ENCODE assay signal across 1 cellular context in the genomic region with DNA sequence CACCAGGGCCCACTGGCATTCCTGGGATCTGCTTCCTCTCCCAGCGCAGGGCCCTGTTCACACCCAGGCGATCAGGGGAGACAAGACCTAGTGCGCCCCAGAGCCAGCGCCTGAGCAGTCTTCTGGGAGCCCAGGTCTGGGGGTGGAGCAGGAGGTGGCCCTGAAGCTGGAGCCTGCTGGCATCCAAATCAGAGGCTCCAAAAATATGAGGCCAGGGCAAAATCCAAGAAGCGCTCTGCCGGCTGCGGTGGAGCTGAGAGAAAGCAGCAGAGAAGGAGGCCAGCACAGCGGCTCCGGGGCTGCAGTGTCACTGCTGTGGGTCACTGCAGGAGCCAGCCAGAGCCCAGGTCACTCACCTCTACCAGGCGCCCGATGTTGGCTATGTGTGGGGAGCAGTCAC.
TF ChIP-seq lines count a peak whose summit lies in the region.

No MANE protein-coding gene starts in this region.

TF ChIP-seq in H1, 55 proteins besides CTCF, POLR2A, EP300 and RAD21:
- TF ChIP-seq EZH2 (IDR thresholded peaks at IDR 0.05; ENCODE audit: low read depth, low read length, severe bottlenecking) (no peak), JUND (IDR thresholded peaks at IDR 0.05; ENCODE audit: low read length) (no peak), TAF1 (IDR thresholded peaks at IDR 0.05; ENCODE audit: low read depth, low read length) (no peak), ASH2L (IDR thresholded peaks at IDR 0.05; ENCODE audit: low read length) (no peak), CTBP2 (IDR thresholded peaks at IDR 0.05; ENCODE audit: borderline replicate concordance, insufficient read depth, insufficient read length, low read length) (no peak), SP1 (IDR thresholded peaks at IDR 0.05; ENCODE audit: low read depth, low read length) (no peak)
TF ChIP-seq in H1: peak in this region for 0.
